In the genomic region with DNA sequence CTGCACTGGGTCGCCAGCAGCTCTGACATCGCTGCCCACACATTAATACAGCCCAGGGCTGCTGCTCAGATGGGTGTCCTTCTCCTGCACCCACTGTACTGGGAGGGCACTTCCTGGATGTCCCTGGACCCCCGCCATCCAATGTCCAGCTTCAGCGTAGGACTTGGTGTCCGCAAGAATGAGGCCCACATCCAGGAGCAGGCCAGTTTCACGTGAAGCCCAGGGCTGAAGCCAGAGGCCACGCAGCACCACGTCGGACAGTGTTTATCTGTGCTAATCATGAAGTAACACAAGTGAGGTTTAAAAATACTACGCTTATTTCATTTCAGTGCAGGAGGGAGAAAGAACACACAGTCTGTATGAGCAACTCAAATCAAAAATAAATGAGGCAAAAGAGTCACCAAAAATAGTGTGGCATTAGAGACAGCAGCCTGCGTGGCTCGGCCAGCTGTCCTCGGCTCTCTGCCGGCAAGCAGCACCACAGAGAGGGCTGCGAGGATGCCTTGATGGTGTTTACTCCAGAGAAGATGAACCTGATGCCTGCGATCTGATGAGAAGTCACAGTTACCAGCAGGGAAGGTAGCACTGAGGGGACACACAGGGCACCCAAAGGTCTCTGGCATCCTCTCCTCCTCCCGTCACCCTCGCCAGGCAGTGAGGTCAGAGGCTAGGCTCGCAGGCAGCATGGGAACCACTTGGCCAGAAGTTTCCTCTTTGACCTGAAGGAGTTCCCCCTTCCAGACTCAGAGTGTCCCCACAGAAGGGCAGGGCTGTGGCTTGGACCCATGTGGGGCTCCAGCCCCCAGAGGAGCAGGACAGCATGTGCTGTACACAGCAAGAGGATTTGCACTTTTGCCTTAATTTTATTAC, we compare ENCODE assay signal across 2 cellular contexts.
TF ChIP-seq lines count a peak whose summit lies in the region.

No MANE protein-coding gene starts in this region.

TF ChIP-seq in HepG2, 621 proteins besides CTCF, POLR2A, EP300 and RAD21:
- TF ChIP-seq, protein P1, sequence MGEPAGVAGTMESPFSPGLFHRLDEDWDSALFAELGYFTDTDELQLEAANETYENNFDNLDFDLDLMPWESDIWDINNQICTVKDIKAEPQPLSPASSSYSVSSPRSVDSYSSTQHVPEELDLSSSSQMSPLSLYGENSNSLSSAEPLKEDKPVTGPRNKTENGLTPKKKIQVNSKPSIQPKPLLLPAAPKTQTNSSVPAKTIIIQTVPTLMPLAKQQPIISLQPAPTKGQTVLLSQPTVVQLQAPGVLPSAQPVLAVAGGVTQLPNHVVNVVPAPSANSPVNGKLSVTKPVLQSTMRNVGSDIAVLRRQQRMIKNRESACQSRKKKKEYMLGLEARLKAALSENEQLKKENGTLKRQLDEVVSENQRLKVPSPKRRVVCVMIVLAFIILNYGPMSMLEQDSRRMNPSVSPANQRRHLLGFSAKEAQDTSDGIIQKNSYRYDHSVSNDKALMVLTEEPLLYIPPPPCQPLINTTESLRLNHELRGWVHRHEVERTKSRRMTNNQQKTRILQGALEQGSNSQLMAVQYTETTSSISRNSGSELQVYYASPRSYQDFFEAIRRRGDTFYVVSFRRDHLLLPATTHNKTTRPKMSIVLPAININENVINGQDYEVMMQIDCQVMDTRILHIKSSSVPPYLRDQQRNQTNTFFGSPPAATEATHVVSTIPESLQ (CRISPR knock-in tag; conservative IDR thresholded peaks at IDR 0.05) = no peak
- TF ChIP-seq KDM6A (CRISPR knock-in tag; IDR thresholded peaks at IDR 0.05; ENCODE audit: low read depth) = no peak
- TF ChIP-seq, protein P2, sequence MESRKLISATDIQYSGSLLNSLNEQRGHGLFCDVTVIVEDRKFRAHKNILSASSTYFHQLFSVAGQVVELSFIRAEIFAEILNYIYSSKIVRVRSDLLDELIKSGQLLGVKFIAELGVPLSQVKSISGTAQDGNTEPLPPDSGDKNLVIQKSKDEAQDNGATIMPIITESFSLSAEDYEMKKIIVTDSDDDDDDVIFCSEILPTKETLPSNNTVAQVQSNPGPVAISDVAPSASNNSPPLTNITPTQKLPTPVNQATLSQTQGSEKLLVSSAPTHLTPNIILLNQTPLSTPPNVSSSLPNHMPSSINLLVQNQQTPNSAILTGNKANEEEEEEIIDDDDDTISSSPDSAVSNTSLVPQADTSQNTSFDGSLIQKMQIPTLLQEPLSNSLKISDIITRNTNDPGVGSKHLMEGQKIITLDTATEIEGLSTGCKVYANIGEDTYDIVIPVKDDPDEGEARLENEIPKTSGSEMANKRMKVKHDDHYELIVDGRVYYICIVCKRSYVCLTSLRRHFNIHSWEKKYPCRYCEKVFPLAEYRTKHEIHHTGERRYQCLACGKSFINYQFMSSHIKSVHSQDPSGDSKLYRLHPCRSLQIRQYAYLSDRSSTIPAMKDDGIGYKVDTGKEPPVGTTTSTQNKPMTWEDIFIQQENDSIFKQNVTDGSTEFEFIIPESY (CRISPR knock-in tag; IDR thresholded peaks at IDR 0.05) = no peak
- TF ChIP-seq ZNF670 (CRISPR knock-in tag; IDR thresholded peaks at IDR 0.05; ENCODE audit: borderline replicate concordance) = no peak
- no peak for TF ChIP-seq NFRKB (IDR thresholded peaks at IDR 0.05)
- TF ChIP-seq ZNF350 (CRISPR knock-in tag; IDR thresholded peaks at IDR 0.05; ENCODE audit: borderline replicate concordance, low read depth) = no peak
- no peak for TF ChIP-seq RAD51 (IDR thresholded peaks at IDR 0.05; ENCODE audit: borderline replicate concordance)
- TF ChIP-seq, protein P3, sequence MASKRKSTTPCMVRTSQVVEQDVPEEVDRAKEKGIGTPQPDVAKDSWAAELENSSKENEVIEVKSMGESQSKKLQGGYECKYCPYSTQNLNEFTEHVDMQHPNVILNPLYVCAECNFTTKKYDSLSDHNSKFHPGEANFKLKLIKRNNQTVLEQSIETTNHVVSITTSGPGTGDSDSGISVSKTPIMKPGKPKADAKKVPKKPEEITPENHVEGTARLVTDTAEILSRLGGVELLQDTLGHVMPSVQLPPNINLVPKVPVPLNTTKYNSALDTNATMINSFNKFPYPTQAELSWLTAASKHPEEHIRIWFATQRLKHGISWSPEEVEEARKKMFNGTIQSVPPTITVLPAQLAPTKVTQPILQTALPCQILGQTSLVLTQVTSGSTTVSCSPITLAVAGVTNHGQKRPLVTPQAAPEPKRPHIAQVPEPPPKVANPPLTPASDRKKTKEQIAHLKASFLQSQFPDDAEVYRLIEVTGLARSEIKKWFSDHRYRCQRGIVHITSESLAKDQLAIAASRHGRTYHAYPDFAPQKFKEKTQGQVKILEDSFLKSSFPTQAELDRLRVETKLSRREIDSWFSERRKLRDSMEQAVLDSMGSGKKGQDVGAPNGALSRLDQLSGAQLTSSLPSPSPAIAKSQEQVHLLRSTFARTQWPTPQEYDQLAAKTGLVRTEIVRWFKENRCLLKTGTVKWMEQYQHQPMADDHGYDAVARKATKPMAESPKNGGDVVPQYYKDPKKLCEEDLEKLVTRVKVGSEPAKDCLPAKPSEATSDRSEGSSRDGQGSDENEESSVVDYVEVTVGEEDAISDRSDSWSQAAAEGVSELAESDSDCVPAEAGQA (IDR thresholded peaks at IDR 0.05; ENCODE audit: low read depth) = no peak
- TF ChIP-seq, protein P3 (CRISPR knock-in tag; IDR thresholded peaks at IDR 0.05; ENCODE audit: borderline replicate concordance) = no peak
- no peak for TF ChIP-seq CBFB (CRISPR knock-in tag; IDR thresholded peaks at IDR 0.05)

TF ChIP-seq in GM23338, 12 proteins besides CTCF, POLR2A, EP300 and RAD21:
- no peak for TF ChIP-seq EZH2 (IDR thresholded peaks at IDR 0.05; ENCODE audit: low read depth, unreplicated experiment)
- TF ChIP-seq NANOG (IDR thresholded peaks at IDR 0.05; ENCODE audit: borderline replicate concordance) = no peak
- TF ChIP-seq POLR2AphosphoS5 (IDR thresholded peaks at IDR 0.05; ENCODE audit: low read depth) = no peak
- TF ChIP-seq, protein P4, sequence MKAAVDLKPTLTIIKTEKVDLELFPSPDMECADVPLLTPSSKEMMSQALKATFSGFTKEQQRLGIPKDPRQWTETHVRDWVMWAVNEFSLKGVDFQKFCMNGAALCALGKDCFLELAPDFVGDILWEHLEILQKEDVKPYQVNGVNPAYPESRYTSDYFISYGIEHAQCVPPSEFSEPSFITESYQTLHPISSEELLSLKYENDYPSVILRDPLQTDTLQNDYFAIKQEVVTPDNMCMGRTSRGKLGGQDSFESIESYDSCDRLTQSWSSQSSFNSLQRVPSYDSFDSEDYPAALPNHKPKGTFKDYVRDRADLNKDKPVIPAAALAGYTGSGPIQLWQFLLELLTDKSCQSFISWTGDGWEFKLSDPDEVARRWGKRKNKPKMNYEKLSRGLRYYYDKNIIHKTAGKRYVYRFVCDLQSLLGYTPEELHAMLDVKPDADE (IDR thresholded peaks at IDR 0.05) = no peak
- TF ChIP-seq, protein P5, sequence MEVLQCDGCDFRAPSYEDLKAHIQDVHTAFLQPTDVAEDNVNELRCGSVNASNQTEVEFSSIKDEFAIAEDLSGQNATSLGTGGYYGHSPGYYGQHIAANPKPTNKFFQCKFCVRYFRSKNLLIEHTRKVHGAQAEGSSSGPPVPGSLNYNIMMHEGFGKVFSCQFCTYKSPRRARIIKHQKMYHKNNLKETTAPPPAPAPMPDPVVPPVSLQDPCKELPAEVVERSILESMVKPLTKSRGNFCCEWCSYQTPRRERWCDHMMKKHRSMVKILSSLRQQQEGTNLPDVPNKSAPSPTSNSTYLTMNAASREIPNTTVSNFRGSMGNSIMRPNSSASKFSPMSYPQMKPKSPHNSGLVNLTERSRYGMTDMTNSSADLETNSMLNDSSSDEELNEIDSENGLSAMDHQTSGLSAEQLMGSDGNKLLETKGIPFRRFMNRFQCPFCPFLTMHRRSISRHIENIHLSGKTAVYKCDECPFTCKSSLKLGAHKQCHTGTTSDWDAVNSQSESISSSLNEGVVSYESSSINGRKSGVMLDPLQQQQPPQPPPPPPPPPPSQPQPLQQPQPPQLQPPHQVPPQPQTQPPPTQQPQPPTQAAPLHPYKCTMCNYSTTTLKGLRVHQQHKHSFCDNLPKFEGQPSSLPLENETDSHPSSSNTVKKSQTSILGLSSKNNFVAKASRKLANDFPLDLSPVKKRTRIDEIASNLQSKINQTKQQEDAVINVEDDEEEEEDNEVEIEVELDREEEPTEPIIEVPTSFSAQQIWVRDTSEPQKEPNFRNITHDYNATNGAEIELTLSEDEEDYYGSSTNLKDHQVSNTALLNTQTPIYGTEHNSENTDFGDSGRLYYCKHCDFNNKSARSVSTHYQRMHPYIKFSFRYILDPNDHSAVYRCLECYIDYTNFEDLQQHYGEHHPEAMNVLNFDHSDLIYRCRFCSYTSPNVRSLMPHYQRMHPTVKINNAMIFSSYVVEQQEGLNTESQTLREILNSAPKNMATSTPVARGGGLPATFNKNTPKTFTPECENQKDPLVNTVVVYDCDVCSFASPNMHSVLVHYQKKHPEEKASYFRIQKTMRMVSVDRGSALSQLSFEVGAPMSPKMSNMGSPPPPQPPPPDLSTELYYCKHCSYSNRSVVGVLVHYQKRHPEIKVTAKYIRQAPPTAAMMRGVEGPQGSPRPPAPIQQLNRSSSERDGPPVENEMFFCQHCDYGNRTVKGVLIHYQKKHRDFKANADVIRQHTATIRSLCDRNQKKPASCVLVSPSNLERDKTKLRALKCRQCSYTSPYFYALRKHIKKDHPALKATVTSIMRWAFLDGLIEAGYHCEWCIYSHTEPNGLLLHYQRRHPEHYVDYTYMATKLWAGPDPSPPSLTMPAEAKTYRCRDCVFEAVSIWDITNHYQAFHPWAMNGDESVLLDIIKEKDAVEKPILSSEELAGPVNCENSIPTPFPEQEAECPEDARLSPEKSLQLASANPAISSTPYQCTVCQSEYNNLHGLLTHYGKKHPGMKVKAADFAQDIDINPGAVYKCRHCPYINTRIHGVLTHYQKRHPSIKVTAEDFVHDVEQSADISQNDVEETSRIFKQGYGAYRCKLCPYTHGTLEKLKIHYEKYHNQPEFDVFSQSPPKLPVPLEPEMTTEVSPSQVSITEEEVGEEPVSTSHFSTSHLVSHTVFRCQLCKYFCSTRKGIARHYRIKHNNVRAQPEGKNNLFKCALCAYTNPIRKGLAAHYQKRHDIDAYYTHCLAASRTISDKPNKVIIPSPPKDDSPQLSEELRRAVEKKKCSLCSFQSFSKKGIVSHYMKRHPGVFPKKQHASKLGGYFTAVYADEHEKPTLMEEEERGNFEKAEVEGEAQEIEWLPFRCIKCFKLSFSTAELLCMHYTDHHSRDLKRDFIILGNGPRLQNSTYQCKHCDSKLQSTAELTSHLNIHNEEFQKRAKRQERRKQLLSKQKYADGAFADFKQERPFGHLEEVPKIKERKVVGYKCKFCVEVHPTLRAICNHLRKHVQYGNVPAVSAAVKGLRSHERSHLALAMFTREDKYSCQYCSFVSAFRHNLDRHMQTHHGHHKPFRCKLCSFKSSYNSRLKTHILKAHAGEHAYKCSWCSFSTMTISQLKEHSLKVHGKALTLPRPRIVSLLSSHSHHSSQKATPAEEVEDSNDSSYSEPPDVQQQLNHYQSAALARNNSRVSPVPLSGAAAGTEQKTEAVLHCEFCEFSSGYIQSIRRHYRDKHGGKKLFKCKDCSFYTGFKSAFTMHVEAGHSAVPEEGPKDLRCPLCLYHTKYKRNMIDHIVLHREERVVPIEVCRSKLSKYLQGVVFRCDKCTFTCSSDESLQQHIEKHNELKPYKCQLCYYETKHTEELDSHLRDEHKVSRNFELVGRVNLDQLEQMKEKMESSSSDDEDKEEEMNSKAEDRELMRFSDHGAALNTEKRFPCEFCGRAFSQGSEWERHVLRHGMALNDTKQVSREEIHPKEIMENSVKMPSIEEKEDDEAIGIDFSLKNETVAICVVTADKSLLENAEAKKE (CRISPR knock-in tag; IDR thresholded peaks at IDR 0.05) = no peak
- TF ChIP-seq STAT1 (IDR thresholded peaks at IDR 0.05; ENCODE audit: unreplicated experiment) = no peak
- TF ChIP-seq, protein P6, sequence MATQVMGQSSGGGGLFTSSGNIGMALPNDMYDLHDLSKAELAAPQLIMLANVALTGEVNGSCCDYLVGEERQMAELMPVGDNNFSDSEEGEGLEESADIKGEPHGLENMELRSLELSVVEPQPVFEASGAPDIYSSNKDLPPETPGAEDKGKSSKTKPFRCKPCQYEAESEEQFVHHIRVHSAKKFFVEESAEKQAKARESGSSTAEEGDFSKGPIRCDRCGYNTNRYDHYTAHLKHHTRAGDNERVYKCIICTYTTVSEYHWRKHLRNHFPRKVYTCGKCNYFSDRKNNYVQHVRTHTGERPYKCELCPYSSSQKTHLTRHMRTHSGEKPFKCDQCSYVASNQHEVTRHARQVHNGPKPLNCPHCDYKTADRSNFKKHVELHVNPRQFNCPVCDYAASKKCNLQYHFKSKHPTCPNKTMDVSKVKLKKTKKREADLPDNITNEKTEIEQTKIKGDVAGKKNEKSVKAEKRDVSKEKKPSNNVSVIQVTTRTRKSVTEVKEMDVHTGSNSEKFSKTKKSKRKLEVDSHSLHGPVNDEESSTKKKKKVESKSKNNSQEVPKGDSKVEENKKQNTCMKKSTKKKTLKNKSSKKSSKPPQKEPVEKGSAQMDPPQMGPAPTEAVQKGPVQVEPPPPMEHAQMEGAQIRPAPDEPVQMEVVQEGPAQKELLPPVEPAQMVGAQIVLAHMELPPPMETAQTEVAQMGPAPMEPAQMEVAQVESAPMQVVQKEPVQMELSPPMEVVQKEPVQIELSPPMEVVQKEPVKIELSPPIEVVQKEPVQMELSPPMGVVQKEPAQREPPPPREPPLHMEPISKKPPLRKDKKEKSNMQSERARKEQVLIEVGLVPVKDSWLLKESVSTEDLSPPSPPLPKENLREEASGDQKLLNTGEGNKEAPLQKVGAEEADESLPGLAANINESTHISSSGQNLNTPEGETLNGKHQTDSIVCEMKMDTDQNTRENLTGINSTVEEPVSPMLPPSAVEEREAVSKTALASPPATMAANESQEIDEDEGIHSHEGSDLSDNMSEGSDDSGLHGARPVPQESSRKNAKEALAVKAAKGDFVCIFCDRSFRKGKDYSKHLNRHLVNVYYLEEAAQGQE (IDR thresholded peaks at IDR 0.05; ENCODE audit: unreplicated experiment) = no peak
- TF ChIP-seq ZNF331 (CRISPR knock-in tag; IDR thresholded peaks at IDR 0.05; ENCODE audit: low read depth) = no peak
- no peak for TF ChIP-seq ZNF114 (CRISPR knock-in tag; IDR thresholded peaks at IDR 0.05)
- TF ChIP-seq JUNB (IDR thresholded peaks at IDR 0.05; ENCODE audit: unreplicated experiment) = no peak
- no peak for TF ChIP-seq EZH2phosphoT487 (IDR thresholded peaks at IDR 0.05; ENCODE audit: unreplicated experiment)
- no peak for TF ChIP-seq CREB1 (CRISPR knock-in tag; IDR thresholded peaks at IDR 0.05; ENCODE audit: low read depth)
TF ChIP-seq in GM23338: peak in this region for 0.
